Comparison of ENCODE assay signal across 9 cellular contexts in the genomic region with DNA sequence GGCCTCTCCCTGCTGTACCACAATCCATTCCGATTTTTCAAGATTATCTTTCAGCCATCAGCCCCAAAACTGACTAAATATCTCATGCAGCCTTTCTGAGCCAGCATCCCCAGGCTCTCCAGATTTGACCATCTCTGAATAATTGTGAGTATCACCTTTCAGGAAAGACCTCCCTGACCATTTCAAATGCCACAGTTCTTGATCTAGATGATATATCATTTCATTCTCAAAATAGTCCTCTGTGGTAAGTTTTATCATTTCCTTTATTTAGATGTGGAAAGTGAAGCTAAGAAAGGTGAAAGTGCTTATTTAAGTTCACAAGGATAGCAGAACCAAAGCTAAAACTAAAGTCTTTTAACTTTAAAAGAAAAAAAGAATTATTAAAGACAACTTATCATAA.
"Had no signal": no experiment of that assay in that cellular context is flagged by ENCODE, and none has a peak within 500 bp of the region (broad histone marks: within the 10 kb centered on the region; RNA-seq: fewer than 3 reads in every experiment).

No MANE protein-coding gene starts in this region.

- FAIRE-seq: HepG2, K562 had no signal

- H3K27ac Mint-ChIP-seq: HFFc6 had no signal

- ATAC-seq: HCT116, HepG2, K562 had no signal

- H3K4me3 ChIP-seq: GM23248, HAP-1, K562 had no signal

- H3K9me3 ChIP-seq: HAP-1 had no signal

- H3K27ac ChIP-seq: GM23248, HL-60 had no signal

- H3K4me1 ChIP-seq: HAP-1 had no signal

- H2AFZ ChIP-seq: GM23248 had no signal

- DNase-seq: GM23248, GOT3, H7, HFFc6 had no signal

- H3K9me3 Mint-ChIP-seq: HFFc6 had no signal

- H3K4me3 Mint-ChIP-seq: HFFc6 had no signal

- H3K9ac ChIP-seq: GM23248 had no signal

- H3K36me3 ChIP-seq: HAP-1 had no signal
